Comparison of ENCODE assay signal across 1 cellular context in genomic region chr12:123364532-123365140, GRCh38.
A peak's percentile ranks its signal among the peaks of the same experiment; 100 is the strongest.
TF ChIP-seq lines count a peak whose summit lies in the region.

Gene SBNO1 (minus strand): TSS chr12:123364847. CDS start chr12:123350441, 14,406 bp downstream.

TF ChIP-seq in K562, 482 proteins besides CTCF, POLR2A, EP300 and RAD21 (continued from another document and continues in another):
- TF ChIP-seq REST (CRISPR knock-in tag; IDR thresholded peaks at IDR 0.05; ENCODE audit: low read depth) (peak; percentile 75), GMEB1 (CRISPR knock-in tag; IDR thresholded peaks at IDR 0.05) (peak; percentile 48), ZNF644 (tag; IDR thresholded peaks at IDR 0.05; ENCODE audit: low read depth) (0 out of 2 replicates have a peak, but pooled peaks have one; percentile 25), BHLHE40 (IDR thresholded peaks at IDR 0.05; ENCODE audit: low read length) (no peak), PHTF2 (CRISPR knock-in tag; IDR thresholded peaks at IDR 0.05) (no peak), ZNF3 (CRISPR knock-in tag; IDR thresholded peaks at IDR 0.05) (no peak), ETV6 (IDR thresholded peaks at IDR 0.05; ENCODE audit: borderline replicate concordance in 1 of 2, low read depth in 2 of 2, low read length in 1 of 2) (no peak), ETV6 (CRISPR knock-in tag; IDR thresholded peaks at IDR 0.05; ENCODE audit: borderline replicate concordance) (no peak), ZBTB1 (CRISPR knock-in tag; IDR thresholded peaks at IDR 0.05; ENCODE audit: borderline replicate concordance, low read depth) (0 out of 2 replicates have a peak, but pooled peaks have one; percentile 5), ZNF695 (CRISPR knock-in tag; IDR thresholded peaks at IDR 0.05) (no peak), L3MBTL2 (IDR thresholded peaks at IDR 0.05) (no peak), TAF7 (tag; IDR thresholded peaks at IDR 0.05) (peak; percentile 84), RBFOX2 (IDR thresholded peaks at IDR 0.05; ENCODE audit: low read depth, low read length) (peak; percentile 72), SAP30 (IDR thresholded peaks at IDR 0.05; ENCODE audit: borderline replicate concordance, insufficient read depth, low read depth, low read length, poor library complexity, severe bottlenecking) (no peak), RBM15 (IDR thresholded peaks at IDR 0.05; ENCODE audit: insufficient read depth, low read length) (no peak), SMARCE1 (IDR thresholded peaks at IDR 0.05) (no peak), SUPT5H (IDR thresholded peaks at IDR 0.05) (peak; percentile 73), POLR2B (IDR thresholded peaks at IDR 0.05; ENCODE audit: low read depth, partially characterized antibody) (peak; percentile 75), ZNF77 (CRISPR knock-in tag; IDR thresholded peaks at IDR 0.05) (no peak), CHD1 (IDR thresholded peaks at IDR 0.05; ENCODE audit: low read length) (peak; percentile 91), YY1 (IDR thresholded peaks at IDR 0.05; ENCODE audit: borderline replicate concordance in 1 of 3, control insufficient read depth in 1 of 3, extremely low read depth in 1 of 3, insufficient read depth in 3 of 3, insufficient read length in 1 of 3, insufficient replicate concordance in 2 of 3, low read depth in 1 of 3, low read length in 2 of 3) (peak; percentile 72 to 98 (median 93)), GATAD2A (IDR thresholded peaks at IDR 0.05) (no peak), MAFG (tag; conservative IDR thresholded peaks at IDR 0.05) (no peak), RAD51 (IDR thresholded peaks at IDR 0.05; ENCODE audit: borderline replicate concordance, low read depth) (no peak), POLR2AphosphoS5 (IDR thresholded peaks at IDR 0.05; ENCODE audit: control insufficient read depth, insufficient read depth, low read depth, low read length) (peak; percentile 72), RBBP5 (IDR thresholded peaks at IDR 0.05; ENCODE audit: borderline replicate concordance, insufficient read depth, low read length, poor library complexity, severe bottlenecking) (peak; percentile 88), KDM4B (IDR thresholded peaks at IDR 0.05; ENCODE audit: borderline replicate concordance in 2 of 2, low read depth in 1 of 2) (no peak), TAF9B (IDR thresholded peaks at IDR 0.05; ENCODE audit: partially characterized antibody) (peak; percentile 83), HEY1 (CRISPR knock-in tag; IDR thresholded peaks at IDR 0.05; ENCODE audit: borderline replicate concordance) (no peak), MEIS2 (IDR thresholded peaks at IDR 0.05; ENCODE audit: partially characterized antibody) (no peak), TAF1 (IDR thresholded peaks at IDR 0.05; ENCODE audit: control insufficient read depth, extremely low read depth, insufficient read depth, low read length, severe bottlenecking) (peak; percentile 97), ZNF717 (CRISPR knock-in tag; IDR thresholded peaks at IDR 0.05) (no peak), PRPF4 (IDR thresholded peaks at IDR 0.05; ENCODE audit: insufficient read depth, low read depth, low read length, poor library complexity, severe bottlenecking) (peak; percentile 72), ZKSCAN1 (IDR thresholded peaks at IDR 0.05; ENCODE audit: low read depth, low read length) (no peak), CTCFL (IDR thresholded peaks at IDR 0.05; ENCODE audit: borderline replicate concordance, insufficient read depth, low read depth, low read length, poor library complexity, severe bottlenecking) (no peak), ZBTB8A (IDR thresholded peaks at IDR 0.05; ENCODE audit: partially characterized antibody) (no peak), DIDO1 (tag; IDR thresholded peaks at IDR 0.05; ENCODE audit: low read depth) (no peak), NR4A1 (CRISPR knock-in tag; IDR thresholded peaks at IDR 0.05) (no peak), NR4A1 (tag; IDR thresholded peaks at IDR 0.05) (0 out of 2 replicates have a peak, but pooled peaks have one; percentile 45), MAZ (CRISPR knock-in tag; conservative IDR thresholded peaks at IDR 0.05 in 1 of 2, IDR thresholded peaks at IDR 0.05 in 1 of 2) (peak; percentile 88 to 91), THRAP3 (IDR thresholded peaks at IDR 0.05; ENCODE audit: borderline replicate concordance) (no peak), NONO (IDR thresholded peaks at IDR 0.05; ENCODE audit: low read depth in 2 of 2, low read length in 1 of 2) (0 out of 4 replicates have a peak, but pooled peaks of 1 of the 2 experiments have one; percentile 10)
- TF ChIP-seq, protein P1, sequence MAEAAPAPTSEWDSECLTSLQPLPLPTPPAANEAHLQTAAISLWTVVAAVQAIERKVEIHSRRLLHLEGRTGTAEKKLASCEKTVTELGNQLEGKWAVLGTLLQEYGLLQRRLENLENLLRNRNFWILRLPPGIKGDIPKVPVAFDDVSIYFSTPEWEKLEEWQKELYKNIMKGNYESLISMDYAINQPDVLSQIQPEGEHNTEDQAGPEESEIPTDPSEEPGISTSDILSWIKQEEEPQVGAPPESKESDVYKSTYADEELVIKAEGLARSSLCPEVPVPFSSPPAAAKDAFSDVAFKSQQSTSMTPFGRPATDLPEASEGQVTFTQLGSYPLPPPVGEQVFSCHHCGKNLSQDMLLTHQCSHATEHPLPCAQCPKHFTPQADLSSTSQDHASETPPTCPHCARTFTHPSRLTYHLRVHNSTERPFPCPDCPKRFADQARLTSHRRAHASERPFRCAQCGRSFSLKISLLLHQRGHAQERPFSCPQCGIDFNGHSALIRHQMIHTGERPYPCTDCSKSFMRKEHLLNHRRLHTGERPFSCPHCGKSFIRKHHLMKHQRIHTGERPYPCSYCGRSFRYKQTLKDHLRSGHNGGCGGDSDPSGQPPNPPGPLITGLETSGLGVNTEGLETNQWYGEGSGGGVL (CRISPR knock-in tag; IDR thresholded peaks at IDR 0.05) = no peak
- TF ChIP-seq, protein P2, sequence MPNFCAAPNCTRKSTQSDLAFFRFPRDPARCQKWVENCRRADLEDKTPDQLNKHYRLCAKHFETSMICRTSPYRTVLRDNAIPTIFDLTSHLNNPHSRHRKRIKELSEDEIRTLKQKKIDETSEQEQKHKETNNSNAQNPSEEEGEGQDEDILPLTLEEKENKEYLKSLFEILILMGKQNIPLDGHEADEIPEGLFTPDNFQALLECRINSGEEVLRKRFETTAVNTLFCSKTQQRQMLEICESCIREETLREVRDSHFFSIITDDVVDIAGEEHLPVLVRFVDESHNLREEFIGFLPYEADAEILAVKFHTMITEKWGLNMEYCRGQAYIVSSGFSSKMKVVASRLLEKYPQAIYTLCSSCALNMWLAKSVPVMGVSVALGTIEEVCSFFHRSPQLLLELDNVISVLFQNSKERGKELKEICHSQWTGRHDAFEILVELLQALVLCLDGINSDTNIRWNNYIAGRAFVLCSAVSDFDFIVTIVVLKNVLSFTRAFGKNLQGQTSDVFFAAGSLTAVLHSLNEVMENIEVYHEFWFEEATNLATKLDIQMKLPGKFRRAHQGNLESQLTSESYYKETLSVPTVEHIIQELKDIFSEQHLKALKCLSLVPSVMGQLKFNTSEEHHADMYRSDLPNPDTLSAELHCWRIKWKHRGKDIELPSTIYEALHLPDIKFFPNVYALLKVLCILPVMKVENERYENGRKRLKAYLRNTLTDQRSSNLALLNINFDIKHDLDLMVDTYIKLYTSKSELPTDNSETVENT (CRISPR knock-in tag; IDR thresholded peaks at IDR 0.05) = peak; percentile 57; the same call in 1 of the 2 replicates
- TF ChIP-seq, protein P3, sequence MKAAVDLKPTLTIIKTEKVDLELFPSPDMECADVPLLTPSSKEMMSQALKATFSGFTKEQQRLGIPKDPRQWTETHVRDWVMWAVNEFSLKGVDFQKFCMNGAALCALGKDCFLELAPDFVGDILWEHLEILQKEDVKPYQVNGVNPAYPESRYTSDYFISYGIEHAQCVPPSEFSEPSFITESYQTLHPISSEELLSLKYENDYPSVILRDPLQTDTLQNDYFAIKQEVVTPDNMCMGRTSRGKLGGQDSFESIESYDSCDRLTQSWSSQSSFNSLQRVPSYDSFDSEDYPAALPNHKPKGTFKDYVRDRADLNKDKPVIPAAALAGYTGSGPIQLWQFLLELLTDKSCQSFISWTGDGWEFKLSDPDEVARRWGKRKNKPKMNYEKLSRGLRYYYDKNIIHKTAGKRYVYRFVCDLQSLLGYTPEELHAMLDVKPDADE (conservative IDR thresholded peaks at IDR 0.05; ENCODE audit: control insufficient read depth, low read depth, low read length) = 0 out of 2 replicates have a peak, but pooled peaks have one; percentile 16
- TF ChIP-seq, protein P4, sequence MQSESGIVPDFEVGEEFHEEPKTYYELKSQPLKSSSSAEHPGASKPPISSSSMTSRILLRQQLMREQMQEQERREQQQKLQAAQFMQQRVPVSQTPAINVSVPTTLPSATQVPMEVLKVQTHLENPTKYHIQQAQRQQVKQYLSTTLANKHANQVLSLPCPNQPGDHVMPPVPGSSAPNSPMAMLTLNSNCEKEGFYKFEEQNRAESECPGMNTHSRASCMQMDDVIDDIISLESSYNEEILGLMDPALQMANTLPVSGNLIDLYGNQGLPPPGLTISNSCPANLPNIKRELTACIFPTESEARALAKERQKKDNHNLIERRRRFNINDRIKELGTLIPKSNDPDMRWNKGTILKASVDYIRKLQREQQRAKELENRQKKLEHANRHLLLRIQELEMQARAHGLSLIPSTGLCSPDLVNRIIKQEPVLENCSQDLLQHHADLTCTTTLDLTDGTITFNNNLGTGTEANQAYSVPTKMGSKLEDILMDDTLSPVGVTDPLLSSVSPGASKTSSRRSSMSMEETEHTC (IDR thresholded peaks at IDR 0.05) = no peak
- TF ChIP-seq, protein P5, sequence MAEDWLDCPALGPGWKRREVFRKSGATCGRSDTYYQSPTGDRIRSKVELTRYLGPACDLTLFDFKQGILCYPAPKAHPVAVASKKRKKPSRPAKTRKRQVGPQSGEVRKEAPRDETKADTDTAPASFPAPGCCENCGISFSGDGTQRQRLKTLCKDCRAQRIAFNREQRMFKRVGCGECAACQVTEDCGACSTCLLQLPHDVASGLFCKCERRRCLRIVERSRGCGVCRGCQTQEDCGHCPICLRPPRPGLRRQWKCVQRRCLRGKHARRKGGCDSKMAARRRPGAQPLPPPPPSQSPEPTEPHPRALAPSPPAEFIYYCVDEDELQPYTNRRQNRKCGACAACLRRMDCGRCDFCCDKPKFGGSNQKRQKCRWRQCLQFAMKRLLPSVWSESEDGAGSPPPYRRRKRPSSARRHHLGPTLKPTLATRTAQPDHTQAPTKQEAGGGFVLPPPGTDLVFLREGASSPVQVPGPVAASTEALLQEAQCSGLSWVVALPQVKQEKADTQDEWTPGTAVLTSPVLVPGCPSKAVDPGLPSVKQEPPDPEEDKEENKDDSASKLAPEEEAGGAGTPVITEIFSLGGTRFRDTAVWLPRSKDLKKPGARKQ (CRISPR knock-in tag; IDR thresholded peaks at IDR 0.05) = no peak
- TF ChIP-seq, protein P6, sequence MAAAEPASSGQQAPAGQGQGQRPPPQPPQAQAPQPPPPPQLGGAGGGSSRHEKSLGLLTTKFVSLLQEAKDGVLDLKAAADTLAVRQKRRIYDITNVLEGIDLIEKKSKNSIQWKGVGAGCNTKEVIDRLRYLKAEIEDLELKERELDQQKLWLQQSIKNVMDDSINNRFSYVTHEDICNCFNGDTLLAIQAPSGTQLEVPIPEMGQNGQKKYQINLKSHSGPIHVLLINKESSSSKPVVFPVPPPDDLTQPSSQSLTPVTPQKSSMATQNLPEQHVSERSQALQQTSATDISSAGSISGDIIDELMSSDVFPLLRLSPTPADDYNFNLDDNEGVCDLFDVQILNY (CRISPR knock-in tag; IDR thresholded peaks at IDR 0.05) = no peak
